In genomic region chr11:128492903-128493569, GRCh38 we compare ENCODE assay signal across 8 cellular contexts.
DNase-seq lines count a peak whose midpoint lies in the region; ATAC-seq and TF ChIP-seq lines count a peak whose summit lies in the region.
"Had no signal": no experiment of that assay in that cellular context is flagged by ENCODE, and none has a peak within 500 bp of the region (broad histone marks: within the 10 kb centered on the region; RNA-seq: fewer than 3 reads in every experiment).

No MANE protein-coding gene starts in this region.

- no peaks in the 10 kb centered on the region for H3K27me3 ChIP-seq in SJSA1 (replicated peaks)
- no peaks in the 10 kb centered on the region for H3K27me3 ChIP-seq in esophagus squamous epithelium
- no peaks in the 10 kb centered on the region for H3K27me3 ChIP-seq in spleen (replicated peaks in 1 of 7)

- no peak for TF ChIP-seq CTCF in esophagus squamous epithelium (IDR thresholded peaks at IDR 0.05)
- TF ChIP-seq CTCF in spleen (IDR thresholded peaks at IDR 0.05 in 8 of 11, conservative IDR thresholded peaks at IDR 0.05 in 3 of 11) = no peak

- WGBS in esophagus squamous epithelium, 2 donors = 58 to 63% methylated on average over 5 of the region's 5 CpGs
- WGBS in spleen, 5 donors = 49 to 56% (median 55%) methylated on average over 5 of the region's 5 CpGs

- intact Hi-C loops in esophagus squamous epithelium (cut with DNase I) (no loop called here), spleen (cut with DNase I; ENCODE audit: low total_unique reads) (no loop called here)

- no peak for TF ChIP-seq POLR2A in esophagus squamous epithelium (IDR thresholded peaks at IDR 0.05)
- TF ChIP-seq POLR2A in spleen (IDR thresholded peaks at IDR 0.05) = no peak

- peaks cover 16% of the 10 kb centered on the region for H3K36me3 Mint-ChIP-seq in IgD-negative memory B cell

- peak overlapping the region; percentile 87 to 96 (median 93) for H3K27ac Mint-ChIP-seq in IgD-negative memory B cell

- no peak overlapping the region for H3K4me3 ChIP-seq in SJSA1
- H3K4me3 ChIP-seq in esophagus squamous epithelium = no peak overlapping the region
- H3K4me3 ChIP-seq in spleen = peak overlapping the region in 1 of 8 donors; percentile 14

- H3K4me1 Mint-ChIP-seq in IgD-negative memory B cell = peaks cover 77 to 85% (median 80%) of the 10 kb centered on the region in 3 donors

- peaks cover 63% of the 10 kb centered on the region for H3K4me1 ChIP-seq in SJSA1 (replicated peaks)
- peaks cover 19 to 75% (median 44%) of the 10 kb centered on the region in 3 donors for H3K4me1 ChIP-seq in esophagus squamous epithelium
- H3K4me1 ChIP-seq in spleen = peaks cover 82 to 100% (median 97%) of the 10 kb centered on the region in 6 donors

- DNase-seq in SJSA1 (ENCODE audit: low read depth in 1 of 2, low spot score in 2 of 2) (no peak), esophagus squamous epithelium (lab: John Stamatoyannopoulos, UW) (no peak), spleen (no peak), putamen (ENCODE audit: low spot score) (no peak)

- no peaks in the 10 kb centered on the region for H3K27me3 Mint-ChIP-seq in IgD-negative memory B cell

- peak overlapping the region in 3 of 4 donors; percentile 8 to 81 (median 63) for H3K4me3 Mint-ChIP-seq in IgD-negative memory B cell

- no peaks in the 10 kb centered on the region for H3K9me3 ChIP-seq in SJSA1 (replicated peaks)
- no peaks in the 10 kb centered on the region for H3K9me3 ChIP-seq in esophagus squamous epithelium
- H3K9me3 ChIP-seq in spleen = no peaks in the 10 kb centered on the region

- H3K27ac ChIP-seq in SJSA1 = peak overlapping the region; percentile 22
- peak overlapping the region; percentile 2 to 49 (median 43) for H3K27ac ChIP-seq in esophagus squamous epithelium
- H3K27ac ChIP-seq in spleen = peak overlapping the region; percentile 58 to 99 (median 82)

- H3K36me3 ChIP-seq in SJSA1 = peaks cover 54% of the 10 kb centered on the region
- H3K36me3 ChIP-seq in esophagus squamous epithelium = peaks cover 0 to 19% (median 0%) of the 10 kb centered on the region in 3 donors
- peaks cover 3 to 85% (median 27%) of the 10 kb centered on the region in 6 donors for H3K36me3 ChIP-seq in spleen

- ATAC-seq in GM19395 (IDR thresholded peaks at IDR 0.05; ENCODE audit: unreplicated experiment) = no peak
- no peak for ATAC-seq in esophagus mucosa
- ATAC-seq: activated CD4-positive, CD25-positive, alpha-beta regulatory T cell treated with anti-CD3 and anti-CD28 coated beads, Interleukin-2, amount 50 U/mL, for 24 hours had no signal

- H3K9me3 Mint-ChIP-seq in IgD-negative memory B cell = no peaks in the 10 kb centered on the region

Comparison
In these comparisons a context has a peak if more than half of its experiments do, and no peak if none do; other contexts are left out.
1. H3K27ac ChIP-seq: peak in every context shown above with its lines; median percentile 82 in spleen; 43 in esophagus squamous epithelium; 22 in SJSA1.